31 cellular contexts compared by ENCODE assay signal in the genomic region with DNA sequence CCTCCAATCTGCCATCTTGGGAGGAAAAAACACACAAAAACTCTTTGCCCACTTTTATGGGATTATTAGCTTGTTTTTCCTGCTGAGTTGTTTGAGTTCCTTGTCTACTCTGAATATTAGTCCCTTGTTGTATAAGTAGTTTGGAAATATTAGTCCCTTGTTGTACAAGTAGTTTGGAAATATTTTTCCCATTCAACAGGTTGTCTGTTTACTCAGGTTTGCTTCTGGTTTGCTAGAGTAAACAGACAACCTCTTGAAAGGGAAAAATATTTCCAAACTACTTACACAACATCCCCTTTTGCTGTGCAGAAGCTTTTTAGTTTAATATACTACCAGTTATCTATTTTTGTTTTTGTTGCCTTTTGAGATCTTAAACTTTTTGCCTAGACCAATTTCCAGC.
"Had no signal": no experiment of that assay in that cellular context is flagged by ENCODE, and none has a peak within 500 bp of the region (broad histone marks: within the 10 kb centered on the region; RNA-seq: fewer than 3 reads in every experiment).

No MANE protein-coding gene starts in this region.

- H3K36me3 ChIP-seq: colonic mucosa, esophagus squamous epithelium, neural progenitor cell, ovary, spleen, tibial artery, upper lobe of left lung, uterus had no signal

- H3K9me3 ChIP-seq: colonic mucosa, ovary, psoas muscle, testis, upper lobe of left lung, uterus had no signal

- H3K27ac Mint-ChIP-seq: dendritic cell treated with granulocyte-macrophage colony-stimulating factor and Interleukin-4, amounts not matched to agents 40 ng/mL and 50 ng/mL, for 4 days; effector memory CD8-positive, alpha-beta T cell; memory B cell; natural killer cell treated with Interleukin-12 subunit alpha and Interleukin-12 subunit beta and Interleukin-15 and Interleukin-18, amount 100 ng/mL, for 72 hours; neural progenitor cell; stimulated activated memory B cell treated with anti-CD40 and anti-IgM and Interleukin-4, amounts not matched to agents 10 μg/mL and 1 μg/mL and 100 μg/mL, for 72 hours had no signal

- H3K27ac ChIP-seq: colonic mucosa, esophagus squamous epithelium, neural progenitor cell, ovary, psoas muscle, skin epidermis, spleen, testis, tibial artery, upper lobe of left lung, uterus had no signal

- H3K4me1 ChIP-seq: colonic mucosa, esophagus squamous epithelium, neural progenitor cell, psoas muscle, spleen, testis, tibial artery, upper lobe of left lung, uterus had no signal

- H3K27me3 ChIP-seq: colonic mucosa, esophagus squamous epithelium, neural progenitor cell, ovary, spleen, testis, tibial artery, upper lobe of left lung, uterus had no signal

- H3K4me3 Mint-ChIP-seq: dendritic cell treated with granulocyte-macrophage colony-stimulating factor and Interleukin-4, amounts not matched to agents 40 ng/mL and 50 ng/mL, for 4 days; effector memory CD8-positive, alpha-beta T cell; immature natural killer cell; memory B cell; natural killer cell treated with Interleukin-12 subunit alpha and Interleukin-12 subunit beta and Interleukin-15 and Interleukin-18, amount 100 ng/mL, for 72 hours; neural progenitor cell; stimulated activated memory B cell treated with anti-CD40 and anti-IgM and Interleukin-4, amounts not matched to agents 10 μg/mL and 1 μg/mL and 100 μg/mL, for 72 hours had no signal

- H3K4me3 ChIP-seq: colonic mucosa, esophagus squamous epithelium, lung, neural progenitor cell, ovary, psoas muscle, skin epidermis, spleen, testis, tibial artery, upper lobe of left lung, uterus had no signal

- ATAC-seq: effector memory CD8-positive, alpha-beta T cell; left colon; left ventricle myocardium superior; natural killer cell treated with Interleukin-12 subunit alpha and Interleukin-12 subunit beta and Interleukin-15 and Interleukin-18, amount 100 ng/mL, for 72 hours; psoas muscle; stimulated activated memory B cell treated with anti-CD40 and anti-IgM and Interleukin-4, amounts not matched to agents 10 μg/mL and 1 μg/mL and 100 μg/mL, for 72 hours; stimulated activated naive CD8-positive, alpha-beta T cell treated with anti-CD3 and anti-CD28 coated beads, Interleukin-15, Interleukin-2, amounts not matched to agents 100 U/mL and 50 U/mL, for 24 hours had no signal

- DNase-seq: colonic mucosa; effector memory CD8-positive, alpha-beta T cell; erythroblast; esophagus squamous epithelium; foreskin melanocyte; hypothalamus; immature natural killer cell; islet precursor cell; kidney glomerular epithelial cell; left colon; left ventricle myocardium superior; occipital lobe; ovary; posterior cingulate gyrus; psoas muscle; right cardiac atrium; spleen; stimulated activated CD4-positive, alpha-beta T cell treated with anti-CD3 and anti-CD28 coated beads, Interleukin-4, amount 100 ng/mL, for 4 hours; stimulated activated naive CD8-positive, alpha-beta T cell treated with anti-CD3 and anti-CD28 coated beads, Interleukin-15, Interleukin-2, amounts not matched to agents 100 U/mL and 50 U/mL, for 24 hours; substantia nigra; testis; tibial artery; upper lobe of left lung; uterus had no signal

- H3K4me1 Mint-ChIP-seq: immature natural killer cell; memory B cell; neural progenitor cell; stimulated activated memory B cell treated with anti-CD40 and anti-IgM and Interleukin-4, amounts not matched to agents 10 μg/mL and 1 μg/mL and 100 μg/mL, for 72 hours had no signal

- H3K27me3 Mint-ChIP-seq: dendritic cell treated with granulocyte-macrophage colony-stimulating factor and Interleukin-4, amounts not matched to agents 40 ng/mL and 50 ng/mL, for 4 days had no signal
